ENCODE assay signal across 18 cellular contexts in the genomic region with DNA sequence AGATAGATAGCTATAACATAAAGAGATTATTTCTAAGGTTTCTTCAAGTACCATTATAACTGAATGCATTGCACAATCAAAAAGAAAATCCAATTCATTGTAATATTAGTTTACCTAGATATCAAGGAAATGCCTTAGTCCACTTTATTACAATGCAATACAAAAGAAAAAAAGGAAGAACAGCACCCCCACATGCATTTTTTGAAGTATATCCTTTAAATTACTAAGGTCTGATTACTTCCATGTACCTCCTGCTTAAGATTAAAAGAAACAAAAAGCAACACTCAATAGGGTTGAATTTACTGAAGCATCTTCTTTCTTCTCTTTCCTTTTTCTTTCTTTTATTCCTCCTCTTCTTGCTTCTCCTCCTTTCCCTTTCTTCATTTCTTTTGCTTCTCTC.
DNase-seq lines count a peak whose midpoint lies in the region; ATAC-seq, FAIRE-seq and TF ChIP-seq lines count a peak whose summit lies in the region.
"Had no signal": no experiment of that assay in that cellular context is flagged by ENCODE, and none has a peak within 500 bp of the region (broad histone marks: within the 10 kb centered on the region; RNA-seq: fewer than 3 reads in every experiment).

No MANE protein-coding gene starts in this region.

- H3K4me1 Mint-ChIP-seq in immature natural killer cell (no peaks in the 10 kb centered on the region), natural killer cell (no peaks in the 10 kb centered on the region)
- H3K4me1 Mint-ChIP-seq: B cell, GM23338 had no signal

- H3K27ac Mint-ChIP-seq in immature natural killer cell (no peak overlapping the region), natural killer cell (no peak overlapping the region)
- H3K27ac Mint-ChIP-seq: B cell; CD8-positive, alpha-beta T cell; GM23338 had no signal

- H3K36me3 ChIP-seq in HepG2 (replicated peaks in 1 of 2; ENCODE audit: control insufficient read depth in 1 of 2, insufficient read depth in 2 of 2, low read length in 2 of 2) (no peaks in the 10 kb centered on the region), right lobe of liver (no peaks in the 10 kb centered on the region)

- H3K36me3 Mint-ChIP-seq in immature natural killer cell (peaks cover 0 to 4% (median 0%) of the 10 kb centered on the region in 3 donors), natural killer cell (no peaks in the 10 kb centered on the region)
- H3K36me3 Mint-ChIP-seq: CD8-positive, alpha-beta T cell had no signal

- no TSS peak for BruUV-seq in HepG2 (replicated peaks; lab: Mats Ljungman, UMichigan)

- H3K27me3 ChIP-seq in HepG2 (ENCODE audit: control insufficient read depth in 1 of 2, insufficient read depth in 2 of 2, low read length in 2 of 2) = no peaks in the 10 kb centered on the region
- H3K27me3 ChIP-seq in right lobe of liver = no peaks in the 10 kb centered on the region

- H3K4me1 ChIP-seq in HepG2 (ENCODE audit: insufficient read depth, low read length) = no peaks in the 10 kb centered on the region
- H3K4me1 ChIP-seq in right lobe of liver = no peaks in the 10 kb centered on the region

- no peaks in the 10 kb centered on the region for H3K79me2 ChIP-seq in HepG2 (ENCODE audit: insufficient read depth, low read length)

- no peak for FAIRE-seq in HepG2 (lab: Jason Lieb, UNC)
- FAIRE-seq: D721Med, GM18507 had no signal

- ATAC-seq in HepG2 (no peak), right lobe of liver (no peak), natural killer cell (no peak)
- ATAC-seq: CD8-positive, alpha-beta T cell; GM23338 had no signal

- H3K9me3 ChIP-seq in HepG2 (ENCODE audit: low read length) = no peaks in the 10 kb centered on the region
- H3K9me3 ChIP-seq in right lobe of liver = no peaks in the 10 kb centered on the region

- no peak overlapping the region for H2AFZ ChIP-seq in HepG2 (ENCODE audit: low read length)
- H2AFZ ChIP-seq: GM23338 had no signal

- CTCF ChIA-PET in HepG2 (lab: Yijun Ruan, JAX; ENCODE audit: low intra/inter-chr PET ratio, low total read pairs) = no interaction called here

- H3K27me3 Mint-ChIP-seq in immature natural killer cell (ENCODE audit: low read depth in 3 of 3) (peaks cover 0 to 2% (median 0%) of the 10 kb centered on the region in 3 donors), natural killer cell (ENCODE audit: low read depth in 2 of 2) (no peaks in the 10 kb centered on the region)
- H3K27me3 Mint-ChIP-seq: B cell had no signal

- H3K9me3 Mint-ChIP-seq in immature natural killer cell (peaks cover 11 to 63% (median 21%) of the 10 kb centered on the region in 6 donors), natural killer cell (peaks cover 9 to 21% of the 10 kb centered on the region in 2 donors)

- no peak overlapping the region for H3K4me2 ChIP-seq in HepG2 (ENCODE audit: low read depth, low read length)
- H3K4me2 ChIP-seq: GM23338 had no signal

- TF ChIP-seq POLR2A in HepG2 (IDR thresholded peaks at IDR 0.05; ENCODE audit: insufficient read depth in 1 of 2, low read depth in 2 of 2, low read length in 2 of 2) (no peak), right lobe of liver (IDR thresholded peaks at IDR 0.05) (no peak)

- POLR2A ChIA-PET in HepG2 (lab: Yijun Ruan, JAX) = no interaction called here

- H3K4me3 Mint-ChIP-seq in immature natural killer cell = no peak overlapping the region
- H3K4me3 Mint-ChIP-seq in natural killer cell = no peak overlapping the region
- H3K4me3 Mint-ChIP-seq: B cell; CD8-positive, alpha-beta T cell; GM23338 had no signal

- in situ Hi-C loops in HepG2 (cut with HindIII; ENCODE audit: extremely low pct_ligation_motif_present, low pct_unique_long_range_greater_than_20kb) = no loop called here

- H3K27ac ChIP-seq in HepG2 (ENCODE audit: extremely low read length, insufficient read depth, low read length) = no peak overlapping the region
- no peak overlapping the region for H3K27ac ChIP-seq in right lobe of liver
- H3K27ac ChIP-seq: C4-2B had no signal

- no peaks in the 10 kb centered on the region for H4K20me1 ChIP-seq in HepG2 (ENCODE audit: insufficient read depth, low read length)

- H3K9ac ChIP-seq in HepG2 (ENCODE audit: insufficient read depth, low read depth, low read length) = no peak overlapping the region

- intact Hi-C loops in HepG2 (cut with micrococcal nuclease; ENCODE audit: unreplicated experiment) (no loop called here), right lobe of liver (cut with DNase I) (no loop called here), natural killer cell (cut with micrococcal nuclease) (no loop called here)

- no peak overlapping the region for H3K4me3 ChIP-seq in HepG2 (replicated peaks in 1 of 3; ENCODE audit: insufficient read depth in 1 of 3, low read depth in 2 of 3, low read length in 3 of 3)
- no peak overlapping the region for H3K4me3 ChIP-seq in right lobe of liver
- H3K4me3 ChIP-seq: GM23338 had no signal

- TF ChIP-seq EP300 in HepG2 (IDR thresholded peaks at IDR 0.05; ENCODE audit: low read depth in 2 of 2, low read length in 2 of 2) (no peak), HepG2 (CRISPR knock-in tag; IDR thresholded peaks at IDR 0.05; ENCODE audit: borderline replicate concordance) (no peak)

- DNase-seq in HepG2 (ENCODE audit: low spot score) (no peak), right lobe of liver (no peak), M059J (ENCODE audit: low read depth) (peak; percentile 0), RKO (ENCODE audit: low spot score) (peak; percentile 1), immature natural killer cell (no peak), CD1c-positive myeloid dendritic cell (ENCODE audit: extremely low spot score) (no peak), natural killer cell (no peak)
- DNase-seq in stimulated activated CD4-positive, alpha-beta T cell treated with anti-CD3 and anti-CD28 coated beads, Interleukin-4, amount 100 ng/mL, for 24 hours = no peak
- DNase-seq: CD8-positive, alpha-beta T cell; COR-L47; DMS153; H7; KBM-7 had no signal

- TF ChIP-seq RAD21 in HepG2 (CRISPR knock-in tag; IDR thresholded peaks at IDR 0.05) = no peak

- TF ChIP-seq CTCF in HepG2 (CRISPR knock-in tag; IDR thresholded peaks at IDR 0.05) (no peak), right lobe of liver (IDR thresholded peaks at IDR 0.05) (no peak), natural killer cell (IDR thresholded peaks at IDR 0.05) (no peak)

TF ChIP-seq in HepG2, 621 proteins besides CTCF, POLR2A, EP300 and RAD21:
- TF ChIP-seq MTF2 (CRISPR knock-in tag; IDR thresholded peaks at IDR 0.05; ENCODE audit: borderline replicate concordance) = no peak
- peak; percentile 14; the same call in 1 of the 2 replicates for TF ChIP-seq CEBPB (IDR thresholded peaks at IDR 0.05; ENCODE audit: borderline replicate concordance, low read depth, low read length)

Comparison
In these comparisons a context has a peak if more than half of its experiments do, and no peak if none do; other contexts are left out.
1. DNase-seq: peak in M059J (single experiment) and RKO (single experiment); none in HepG2 (single experiment), right lobe of liver (0 of 3), immature natural killer cell (0 of 3), CD1c-positive myeloid dendritic cell (single experiment), natural killer cell (single experiment) and stimulated activated CD4-positive, alpha-beta T cell treated with anti-CD3 and anti-CD28 coated beads, Interleukin-4, amount 100 ng/mL, for 24 hours (single experiment).